ENCODE assay signal across 1 cellular context in the genomic region with DNA sequence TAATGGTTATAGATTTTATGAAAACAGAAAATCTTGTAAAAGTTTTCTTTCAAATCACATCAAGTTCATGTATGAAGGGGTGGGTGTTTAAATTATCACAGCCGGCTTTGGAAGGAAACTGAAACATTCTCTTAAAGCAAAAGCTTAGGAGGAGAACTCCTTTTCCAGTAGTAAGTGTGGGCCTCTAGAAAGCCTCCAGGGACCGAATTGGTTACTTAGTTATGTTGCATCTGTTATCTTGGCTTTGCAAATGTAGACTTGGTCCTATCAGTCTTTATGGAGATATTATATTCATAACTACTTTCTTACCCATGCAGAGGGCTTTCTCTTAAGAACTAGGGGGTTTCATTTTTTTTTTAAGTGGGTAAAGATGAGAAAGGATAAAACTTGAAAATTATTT.
TF ChIP-seq lines count a peak whose summit lies in the region.

No MANE protein-coding gene starts in this region.

TF ChIP-seq in GM12878, 131 proteins besides CTCF, POLR2A, EP300 and RAD21:
- TF ChIP-seq, protein P1, sequence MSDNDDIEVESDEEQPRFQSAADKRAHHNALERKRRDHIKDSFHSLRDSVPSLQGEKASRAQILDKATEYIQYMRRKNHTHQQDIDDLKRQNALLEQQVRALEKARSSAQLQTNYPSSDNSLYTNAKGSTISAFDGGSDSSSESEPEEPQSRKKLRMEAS (IDR thresholded peaks at IDR 0.05; ENCODE audit: low read depth, low read length) = no peak
- TF ChIP-seq, protein P2, sequence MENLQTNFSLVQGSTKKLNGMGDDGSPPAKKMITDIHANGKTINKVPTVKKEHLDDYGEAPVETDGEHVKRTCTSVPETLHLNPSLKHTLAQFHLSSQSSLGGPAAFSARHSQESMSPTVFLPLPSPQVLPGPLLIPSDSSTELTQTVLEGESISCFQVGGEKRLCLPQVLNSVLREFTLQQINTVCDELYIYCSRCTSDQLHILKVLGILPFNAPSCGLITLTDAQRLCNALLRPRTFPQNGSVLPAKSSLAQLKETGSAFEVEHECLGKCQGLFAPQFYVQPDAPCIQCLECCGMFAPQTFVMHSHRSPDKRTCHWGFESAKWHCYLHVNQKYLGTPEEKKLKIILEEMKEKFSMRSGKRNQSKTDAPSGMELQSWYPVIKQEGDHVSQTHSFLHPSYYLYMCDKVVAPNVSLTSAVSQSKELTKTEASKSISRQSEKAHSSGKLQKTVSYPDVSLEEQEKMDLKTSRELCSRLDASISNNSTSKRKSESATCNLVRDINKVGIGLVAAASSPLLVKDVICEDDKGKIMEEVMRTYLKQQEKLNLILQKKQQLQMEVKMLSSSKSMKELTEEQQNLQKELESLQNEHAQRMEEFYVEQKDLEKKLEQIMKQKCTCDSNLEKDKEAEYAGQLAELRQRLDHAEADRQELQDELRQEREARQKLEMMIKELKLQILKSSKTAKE (IDR thresholded peaks at IDR 0.05; ENCODE audit: low read depth, poor library complexity, severe bottlenecking) = no peak
- TF ChIP-seq RBBP5 (conservative IDR thresholded peaks at IDR 0.05) (no peak), STAT1 (conservative IDR thresholded peaks at IDR 0.05) (no peak), ZBED1 (IDR thresholded peaks at IDR 0.05; ENCODE audit: borderline replicate concordance) (no peak), MTA2 (IDR thresholded peaks at IDR 0.05; ENCODE audit: low read depth) (no peak)
